In genomic region chr6:6900566-6901204, GRCh38 we compare ENCODE assay signal across 17 cellular contexts.
DNase-seq lines count a peak whose midpoint lies in the region; ATAC-seq, FAIRE-seq and TF ChIP-seq lines count a peak whose summit lies in the region.
"Had no signal": no experiment of that assay in that cellular context is flagged by ENCODE, and none has a peak within 500 bp of the region (broad histone marks: within the 10 kb centered on the region; RNA-seq: fewer than 3 reads in every experiment).

No MANE protein-coding gene starts in this region.

- 60% methylated on average over 12 of the region's 15 CpGs for WGBS in right lobe of liver (ENCODE audit: insufficient coverage, low coverage, low lambda C conversion rate, missing lambda C conversion rate)
- 71% methylated on average over 15 of the region's 15 CpGs for WGBS in HepG2 (ENCODE audit: low lambda C conversion rate)

- H3K27ac ChIP-seq in right lobe of liver (no peak overlapping the region), HepG2 (ENCODE audit: extremely low read length, insufficient read depth, low read length) (no peak overlapping the region), substantia nigra (ENCODE audit: low read depth, low read length, poor library complexity, severe bottlenecking) (no peak overlapping the region), MM.1S (ENCODE audit: low read length) (no peak overlapping the region)

- no TSS peak for BruUV-seq in HepG2 (replicated peaks; lab: Mats Ljungman, UMichigan)

- H3K9ac ChIP-seq in HepG2 (ENCODE audit: insufficient read depth, low read depth, low read length): no peak overlapping the region
- no peak overlapping the region for H3K9ac ChIP-seq in MM.1S (ENCODE audit: low read length)

- no peak overlapping the region for H2AFZ ChIP-seq in HepG2 (ENCODE audit: low read length)
- no peak overlapping the region for H2AFZ ChIP-seq in MM.1S (ENCODE audit: low read length)

- TF ChIP-seq RAD21 in HepG2 (CRISPR knock-in tag; IDR thresholded peaks at IDR 0.05): no peak

- CTCF ChIA-PET in HepG2 (lab: Yijun Ruan, JAX; ENCODE audit: low intra/inter-chr PET ratio, low total read pairs): no interaction called here

- H3K4me3 ChIP-seq in right lobe of liver: no peak overlapping the region
- H3K4me3 ChIP-seq in HepG2 (replicated peaks in 1 of 3; ENCODE audit: insufficient read depth in 1 of 3, low read depth in 2 of 3, low read length in 3 of 3): no peak overlapping the region
- no peak overlapping the region for H3K4me3 ChIP-seq in MM.1S (ENCODE audit: low read length)
- H3K4me3 ChIP-seq: heart left ventricle had no signal

- H3K9me3 ChIP-seq in right lobe of liver (no peaks in the 10 kb centered on the region), HepG2 (ENCODE audit: low read length) (no peaks in the 10 kb centered on the region), MM.1S (replicated peaks; ENCODE audit: insufficient read depth, low read length) (no peaks in the 10 kb centered on the region)
- H3K9me3 ChIP-seq: heart left ventricle had no signal

- intact Hi-C loops in right lobe of liver (cut with DNase I): no loop called here
- intact Hi-C loops in HepG2 (cut with micrococcal nuclease; ENCODE audit: unreplicated experiment): no loop called here

- no peak for FAIRE-seq in HepG2 (lab: Jason Lieb, UNC)
- FAIRE-seq: A204.1 had no signal

- no peaks in the 10 kb centered on the region for H3F3A ChIP-seq in MM.1S (ENCODE audit: insufficient read depth, low read length)

- no peak for TF ChIP-seq CTCF in right lobe of liver (IDR thresholded peaks at IDR 0.05)
- no peak for TF ChIP-seq CTCF in HepG2 (CRISPR knock-in tag; IDR thresholded peaks at IDR 0.05)
- TF ChIP-seq CTCF in MM.1S (IDR thresholded peaks at IDR 0.05; ENCODE audit: low read length): no peak

- H3K4me1 ChIP-seq in right lobe of liver (no peaks in the 10 kb centered on the region), HepG2 (ENCODE audit: insufficient read depth, low read length) (peaks cover 10% of the 10 kb centered on the region; the same call in 1 of the 2 replicates), MM.1S (ENCODE audit: low read length) (no peaks in the 10 kb centered on the region)

- DNase-seq in right lobe of liver (no peak), HepG2 (ENCODE audit: low spot score) (no peak), UCSD-AML1 (lab: John Stamatoyannopoulos, UW; ENCODE audit: unreplicated experiment) (peak; percentile 35), left lobe of liver (ENCODE audit: low spot score) (no peak), substantia nigra (lab: John Stamatoyannopoulos, UW) (no peak), MM.1S (no peak), SW 1271 (lab: John Stamatoyannopoulos, UW) (no peak)
- DNase-seq: activated CD4-positive, alpha-beta T cell treated with anti-CD3 and anti-CD28 coated beads for 4 hours; activated CD8-positive, alpha-beta memory T cell treated with anti-CD3 and anti-CD28 coated beads, Interleukin-2, amount 10 ng/mL, durations not matched to agents 7 days and 5 days; activated naive CD8-positive, alpha-beta T cell treated with anti-CD3 and anti-CD28 coated beads for 36 hours; heart left ventricle; left ventricle myocardium superior; NCI-H2081; NCI-H510A; nephron progenitor cell had no signal

- TF ChIP-seq EP300 in HepG2 (IDR thresholded peaks at IDR 0.05; ENCODE audit: low read depth in 2 of 2, low read length in 2 of 2) (no peak), HepG2 (CRISPR knock-in tag; IDR thresholded peaks at IDR 0.05; ENCODE audit: borderline replicate concordance) (no peak)

- H3K27me3 ChIP-seq in right lobe of liver: no peaks in the 10 kb centered on the region
- H3K27me3 ChIP-seq in HepG2 (ENCODE audit: control insufficient read depth in 1 of 2, insufficient read depth in 2 of 2, low read length in 2 of 2): peaks cover 0 to 5% of the 10 kb centered on the region in 2 experiments; a peak in 2 of 5 replicates
- H3K27me3 ChIP-seq in MM.1S (replicated peaks; ENCODE audit: insufficient read depth, low read length): no peaks in the 10 kb centered on the region
- H3K27me3 ChIP-seq: heart left ventricle had no signal

- TF ChIP-seq POLR2A in right lobe of liver (IDR thresholded peaks at IDR 0.05) (no peak), HepG2 (IDR thresholded peaks at IDR 0.05; ENCODE audit: insufficient read depth in 1 of 2, low read depth in 2 of 2, low read length in 2 of 2) (no peak)

- H3K4me2 ChIP-seq in HepG2 (ENCODE audit: low read depth, low read length) (no peak overlapping the region), MM.1S (ENCODE audit: low read depth, low read length) (no peak overlapping the region)

- no peaks in the 10 kb centered on the region for H3K36me3 ChIP-seq in right lobe of liver
- H3K36me3 ChIP-seq in HepG2 (replicated peaks in 1 of 2; ENCODE audit: control insufficient read depth in 1 of 2, insufficient read depth in 2 of 2, low read length in 2 of 2): no peaks in the 10 kb centered on the region
- no peaks in the 10 kb centered on the region for H3K36me3 ChIP-seq in MM.1S (replicated peaks; ENCODE audit: insufficient read depth, low read length)
- H3K36me3 ChIP-seq: heart left ventricle had no signal

- H4K20me1 ChIP-seq in HepG2 (ENCODE audit: insufficient read depth, low read length): no peaks in the 10 kb centered on the region
- no peaks in the 10 kb centered on the region for H4K20me1 ChIP-seq in MM.1S (ENCODE audit: insufficient read depth, low read length)

- ATAC-seq in right lobe of liver (peak; percentile 18 to 52 (median 38)), HepG2 (no peak), left lobe of liver (peak; percentile 31), HG03354 (IDR thresholded peaks at IDR 0.05; ENCODE audit: poor library complexity, severe bottlenecking, unreplicated experiment) (no peak)
- ATAC-seq: activated CD8-positive, alpha-beta memory T cell treated with anti-CD3 and anti-CD28 coated beads, Interleukin-2, amount 10 ng/mL, durations not matched to agents 7 days and 5 days; left ventricle myocardium superior had no signal

- H3K9me2 ChIP-seq in MM.1S (replicated peaks; ENCODE audit: insufficient read depth, low read length): no peaks in the 10 kb centered on the region

- in situ Hi-C loops in HepG2 (cut with HindIII; ENCODE audit: extremely low pct_ligation_motif_present, low pct_unique_long_range_greater_than_20kb): no loop called here

- POLR2A ChIA-PET in HepG2 (lab: Yijun Ruan, JAX): no interaction called here

- no peaks in the 10 kb centered on the region for H3K79me2 ChIP-seq in HepG2 (ENCODE audit: insufficient read depth, low read length)
- no peaks in the 10 kb centered on the region for H3K79me2 ChIP-seq in MM.1S (ENCODE audit: low read length)

TF ChIP-seq in HepG2, 621 proteins besides CTCF, POLR2A, EP300 and RAD21:
- TF ChIP-seq DR1 (CRISPR knock-in tag; IDR thresholded peaks at IDR 0.05) (no peak), RELA (CRISPR knock-in tag; IDR thresholded peaks at IDR 0.05) (no peak), ZNF101 (CRISPR knock-in tag; IDR thresholded peaks at IDR 0.05; ENCODE audit: borderline replicate concordance, low read depth) (no peak), JUND (CRISPR knock-in tag; IDR thresholded peaks at IDR 0.05) (no peak), CREB1 (IDR thresholded peaks at IDR 0.05) (no peak), CREB1 (CRISPR knock-in tag; IDR thresholded peaks at IDR 0.05) (no peak), MIXL1 (CRISPR knock-in tag; IDR thresholded peaks at IDR 0.05) (no peak), ZMYM2 (CRISPR knock-in tag; IDR thresholded peaks at IDR 0.05) (no peak), SNAPC2 (CRISPR knock-in tag; IDR thresholded peaks at IDR 0.05) (no peak), PHF5A (CRISPR knock-in tag; IDR thresholded peaks at IDR 0.05; ENCODE audit: low read depth, unreplicated experiment) (no peak), ATF7-NPFF (CRISPR knock-in tag; IDR thresholded peaks at IDR 0.05; ENCODE audit: low read depth) (no peak), SOX13 (IDR thresholded peaks at IDR 0.05) (no peak), SOX13 (CRISPR knock-in tag; conservative IDR thresholded peaks at IDR 0.05 in 1 of 2, IDR thresholded peaks at IDR 0.05 in 1 of 2) (no peak), ZNF879 (CRISPR knock-in tag; IDR thresholded peaks at IDR 0.05) (no peak), FOXK1 (CRISPR knock-in tag; IDR thresholded peaks at IDR 0.05; ENCODE audit: borderline replicate concordance, low read depth) (no peak), ZBTB20 (CRISPR knock-in tag; IDR thresholded peaks at IDR 0.05; ENCODE audit: borderline replicate concordance, low read depth) (no peak), ZNF891 (CRISPR knock-in tag; IDR thresholded peaks at IDR 0.05) (no peak), JDP2 (CRISPR knock-in tag; IDR thresholded peaks at IDR 0.05; ENCODE audit: borderline replicate concordance) (no peak), MBD4 (IDR thresholded peaks at IDR 0.05; ENCODE audit: borderline replicate concordance, low read length) (no peak), ZNF720 (CRISPR knock-in tag; IDR thresholded peaks at IDR 0.05) (no peak), SMARCE1 (IDR thresholded peaks at IDR 0.05; ENCODE audit: borderline replicate concordance) (no peak), NFE2 (CRISPR knock-in tag; IDR thresholded peaks at IDR 0.05) (no peak)

Comparison
In these comparisons a context has a peak if more than half of its experiments do, and no peak if none do; other contexts are left out.
1. ATAC-seq: peak in right lobe of liver (4 of 4) and left lobe of liver (single experiment); none in HepG2 (single experiment) and HG03354 (single experiment).